In genomic region chr3:67937498-67938118, GRCh38 we compare ENCODE assay signal across 17 cellular contexts.
DNase-seq lines count a peak whose midpoint lies in the region; ATAC-seq and FAIRE-seq lines count a peak whose summit lies in the region.
"Had no signal": no experiment of that assay in that cellular context is flagged by ENCODE, and none has a peak within 500 bp of the region (broad histone marks: within the 10 kb centered on the region; RNA-seq: fewer than 3 reads in every experiment).

No MANE protein-coding gene starts in this region.

- no peaks in the 10 kb centered on the region for H3K36me3 ChIP-seq in naive thymus-derived CD4-positive, alpha-beta T cell (ENCODE audit: control insufficient read depth in 2 of 3, insufficient read depth in 3 of 3, low read length in 3 of 3)
- H3K36me3 ChIP-seq: BLaER1 had no signal

- intact Hi-C loops in naive thymus-derived CD4-positive, alpha-beta T cell (cut with micrococcal nuclease): no loop called here

- DNase-seq in M059J (ENCODE audit: low read depth) (peak; percentile 16), amniotic epithelial cell (ENCODE audit: low read depth) (peak; percentile 5), left lobe of liver (ENCODE audit: low spot score) (peak; percentile 51), SIG-M5 (lab: John Stamatoyannopoulos, UW) (no peak), NCI-H2029 treated with DMSO at 0.1 percent for 48 hours (lab: John Stamatoyannopoulos, UW) (no peak), RCC 7860 (ENCODE audit: low spot score) (no peak)
- no peak for DNase-seq in naive thymus-derived CD4-positive, alpha-beta T cell
- DNase-seq: AML-193; Caco-2; CD8-positive, alpha-beta memory T cell; DMS53; GF-D8; GM23248 had no signal

- H3K27me3 ChIP-seq in naive thymus-derived CD4-positive, alpha-beta T cell (ENCODE audit: control insufficient read depth in 2 of 2, insufficient read depth in 2 of 2, low read length in 2 of 2): no peaks in the 10 kb centered on the region
- H3K27me3 ChIP-seq: BLaER1 had no signal

- H3K9me3 Mint-ChIP-seq in naive thymus-derived CD4-positive, alpha-beta T cell: peaks cover 0 to 15% (median 3%) of the 10 kb centered on the region in 11 donors

- no peaks in the 10 kb centered on the region for H3K27me3 Mint-ChIP-seq in naive thymus-derived CD4-positive, alpha-beta T cell
- H3K27me3 Mint-ChIP-seq: CD8-positive, alpha-beta memory T cell; IgD-negative memory B cell had no signal

- peaks cover 0 to 8% (median 4%) of the 10 kb centered on the region in 5 donors for H3K36me3 Mint-ChIP-seq in naive thymus-derived CD4-positive, alpha-beta T cell
- H3K36me3 Mint-ChIP-seq: IgD-negative memory B cell had no signal

- no peak for FAIRE-seq in RCC 7860 (lab: Jason Lieb, UNC)
- FAIRE-seq: H54 had no signal

- no peaks in the 10 kb centered on the region for H3K9me3 ChIP-seq in naive thymus-derived CD4-positive, alpha-beta T cell (ENCODE audit: control insufficient read depth in 2 of 3, low read length in 3 of 3)
- H3K9me3 ChIP-seq: Caco-2 had no signal

- no peak overlapping the region for H3K4me3 ChIP-seq in naive thymus-derived CD4-positive, alpha-beta T cell (ENCODE audit: low read length)
- H3K4me3 ChIP-seq: BLaER1, GM23248 had no signal

- H3K4me1 ChIP-seq in naive thymus-derived CD4-positive, alpha-beta T cell (ENCODE audit: control insufficient read depth in 2 of 2, insufficient read depth in 2 of 2, low read length in 2 of 2): peaks cover 0 to 17% of the 10 kb centered on the region in 2 donors
- H3K4me1 ChIP-seq: BLaER1, Caco-2 had no signal

- POLR2A ChIA-PET in naive thymus-derived CD4-positive, alpha-beta T cell (lab: Charles Lee): interaction anchor here (2.2 kb wide), 1 partner anchor 10 kb away, joined by 6 read pairs; no protein-coding TSS in a partner anchor

- peak; percentile 86 for ATAC-seq in left lobe of liver
- ATAC-seq in naive thymus-derived CD4-positive, alpha-beta T cell: no peak
- ATAC-seq: HCT116 had no signal

- peaks cover 0 to 27% (median 25%) of the 10 kb centered on the region in 7 donors for H3K4me1 Mint-ChIP-seq in naive thymus-derived CD4-positive, alpha-beta T cell
- H3K4me1 Mint-ChIP-seq: IgD-negative memory B cell had no signal

- peak overlapping the region in 1 of 9 donors; percentile 59 for H3K27ac Mint-ChIP-seq in naive thymus-derived CD4-positive, alpha-beta T cell
- H3K27ac Mint-ChIP-seq: IgD-negative memory B cell had no signal

- CTCF ChIA-PET in naive thymus-derived CD4-positive, alpha-beta T cell (lab: Charles Lee): no interaction called here

- H3K4me3 Mint-ChIP-seq in naive thymus-derived CD4-positive, alpha-beta T cell: no peak overlapping the region
- H3K4me3 Mint-ChIP-seq: CD8-positive, alpha-beta memory T cell; IgD-negative memory B cell had no signal

- H3K27ac ChIP-seq in naive thymus-derived CD4-positive, alpha-beta T cell (ENCODE audit: low read depth, low read length): no peak overlapping the region
- H3K27ac ChIP-seq: BLaER1, GM23248 had no signal

Comparison
In these comparisons a context has a peak if more than half of its experiments do, and no peak if none do; other contexts are left out.
1. DNase-seq: peak in M059J (single experiment), amniotic epithelial cell (single experiment) and left lobe of liver (single experiment); none in SIG-M5 (single experiment), naive thymus-derived CD4-positive, alpha-beta T cell (0 of 9), NCI-H2029 treated with DMSO at 0.1 percent for 48 hours (single experiment) and RCC 7860 (single experiment).